1 cellular context compared by ENCODE assay signal in the genomic region with DNA sequence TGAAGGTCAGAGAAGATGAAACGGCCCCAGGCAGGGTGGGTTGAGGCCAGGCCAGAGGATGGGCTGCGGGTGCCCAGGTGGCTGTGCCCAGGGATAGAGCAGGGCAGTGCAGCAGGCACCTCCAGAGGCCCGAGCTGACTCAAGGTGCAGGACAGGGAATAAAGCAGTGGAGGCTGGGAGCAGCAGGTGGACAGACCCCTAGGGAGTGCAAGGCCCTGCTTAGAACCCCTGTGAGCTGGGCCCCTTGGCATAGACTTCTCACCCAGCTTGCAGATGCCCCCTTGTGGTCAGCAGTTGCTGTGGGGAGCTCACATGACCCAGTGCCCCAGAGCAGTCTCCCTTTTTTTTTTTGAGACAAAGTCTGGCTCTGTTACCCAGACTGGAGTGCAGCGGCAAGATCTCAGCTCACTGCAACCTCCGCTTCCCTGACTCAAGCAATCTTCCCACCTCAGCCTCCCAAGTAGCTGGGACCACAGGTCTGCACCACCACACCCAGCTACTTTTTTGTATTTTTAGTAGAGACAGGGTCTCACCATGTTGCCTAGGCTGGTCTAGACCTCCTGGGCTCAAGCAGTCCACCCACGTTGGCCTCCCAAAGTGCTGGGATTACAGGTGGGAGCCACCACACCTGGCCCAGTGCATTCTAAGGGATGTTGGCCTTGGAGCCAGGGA.
A peak's percentile ranks its signal among the peaks of the same experiment; 100 is the strongest.
TF ChIP-seq lines count a peak whose summit lies in the region.

No MANE protein-coding gene starts in this region.

TF ChIP-seq in HepG2, 621 proteins besides CTCF, POLR2A, EP300 and RAD21 (continued from another document and continues in another):
- TF ChIP-seq, protein P1, sequence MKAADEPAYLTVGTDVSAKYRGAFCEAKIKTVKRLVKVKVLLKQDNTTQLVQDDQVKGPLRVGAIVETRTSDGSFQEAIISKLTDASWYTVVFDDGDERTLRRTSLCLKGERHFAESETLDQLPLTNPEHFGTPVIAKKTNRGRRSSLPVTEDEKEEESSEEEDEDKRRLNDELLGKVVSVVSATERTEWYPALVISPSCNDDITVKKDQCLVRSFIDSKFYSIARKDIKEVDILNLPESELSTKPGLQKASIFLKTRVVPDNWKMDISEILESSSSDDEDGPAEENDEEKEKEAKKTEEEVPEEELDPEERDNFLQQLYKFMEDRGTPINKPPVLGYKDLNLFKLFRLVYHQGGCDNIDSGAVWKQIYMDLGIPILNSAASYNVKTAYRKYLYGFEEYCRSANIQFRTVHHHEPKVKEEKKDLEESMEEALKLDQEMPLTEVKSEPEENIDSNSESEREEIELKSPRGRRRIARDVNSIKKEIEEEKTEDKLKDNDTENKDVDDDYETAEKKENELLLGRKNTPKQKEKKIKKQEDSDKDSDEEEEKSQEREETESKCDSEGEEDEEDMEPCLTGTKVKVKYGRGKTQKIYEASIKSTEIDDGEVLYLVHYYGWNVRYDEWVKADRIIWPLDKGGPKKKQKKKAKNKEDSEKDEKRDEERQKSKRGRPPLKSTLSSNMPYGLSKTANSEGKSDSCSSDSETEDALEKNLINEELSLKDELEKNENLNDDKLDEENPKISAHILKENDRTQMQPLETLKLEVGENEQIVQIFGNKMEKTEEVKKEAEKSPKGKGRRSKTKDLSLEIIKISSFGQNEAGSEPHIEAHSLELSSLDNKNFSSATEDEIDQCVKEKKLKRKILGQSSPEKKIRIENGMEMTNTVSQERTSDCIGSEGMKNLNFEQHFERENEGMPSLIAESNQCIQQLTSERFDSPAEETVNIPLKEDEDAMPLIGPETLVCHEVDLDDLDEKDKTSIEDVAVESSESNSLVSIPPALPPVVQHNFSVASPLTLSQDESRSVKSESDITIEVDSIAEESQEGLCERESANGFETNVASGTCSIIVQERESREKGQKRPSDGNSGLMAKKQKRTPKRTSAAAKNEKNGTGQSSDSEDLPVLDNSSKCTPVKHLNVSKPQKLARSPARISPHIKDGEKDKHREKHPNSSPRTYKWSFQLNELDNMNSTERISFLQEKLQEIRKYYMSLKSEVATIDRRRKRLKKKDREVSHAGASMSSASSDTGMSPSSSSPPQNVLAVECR (CRISPR knock-in tag; IDR thresholded peaks at IDR 0.05; ENCODE audit: borderline replicate concordance): no peak
- TF ChIP-seq ZNF552 (CRISPR knock-in tag; IDR thresholded peaks at IDR 0.05; ENCODE audit: borderline replicate concordance) (no peak), MEF2D (CRISPR knock-in tag; IDR thresholded peaks at IDR 0.05) (no peak), HOXA5 (CRISPR knock-in tag; IDR thresholded peaks at IDR 0.05) (no peak), FOSL2 (CRISPR knock-in tag; IDR thresholded peaks at IDR 0.05) (peak; percentile 20; the same call in 1 of the 2 replicates), NPAS2 (CRISPR knock-in tag; IDR thresholded peaks at IDR 0.05; ENCODE audit: borderline replicate concordance) (no peak), HOXA7 (CRISPR knock-in tag; IDR thresholded peaks at IDR 0.05) (no peak), STAG1 (CRISPR knock-in tag; IDR thresholded peaks at IDR 0.05) (peak; percentile 79), KDM6A (CRISPR knock-in tag; IDR thresholded peaks at IDR 0.05; ENCODE audit: low read depth) (no peak), GATAD2A (CRISPR knock-in tag; IDR thresholded peaks at IDR 0.05) (0 out of 2 replicates have a peak, but pooled peaks have one; percentile 35), SIX4 (CRISPR knock-in tag; IDR thresholded peaks at IDR 0.05) (no peak), SALL1 (CRISPR knock-in tag; IDR thresholded peaks at IDR 0.05) (no peak), ZNF460 (CRISPR knock-in tag; IDR thresholded peaks at IDR 0.05; ENCODE audit: borderline replicate concordance) (peak; percentile 80), ZMYM4 (CRISPR knock-in tag; IDR thresholded peaks at IDR 0.05) (no peak), SALL2 (CRISPR knock-in tag; IDR thresholded peaks at IDR 0.05) (no peak), ISL2 (CRISPR knock-in tag; IDR thresholded peaks at IDR 0.05) (no peak), NR2F6 (IDR thresholded peaks at IDR 0.05) (no peak), NR2F6 (CRISPR knock-in tag; IDR thresholded peaks at IDR 0.05) (peak; percentile 28; the same call in 1 of the 2 replicates), ZNF317 (CRISPR knock-in tag; IDR thresholded peaks at IDR 0.05) (no peak), IRX3 (CRISPR knock-in tag; IDR thresholded peaks at IDR 0.05; ENCODE audit: borderline replicate concordance, low read depth) (no peak)
- TF ChIP-seq, protein P2, sequence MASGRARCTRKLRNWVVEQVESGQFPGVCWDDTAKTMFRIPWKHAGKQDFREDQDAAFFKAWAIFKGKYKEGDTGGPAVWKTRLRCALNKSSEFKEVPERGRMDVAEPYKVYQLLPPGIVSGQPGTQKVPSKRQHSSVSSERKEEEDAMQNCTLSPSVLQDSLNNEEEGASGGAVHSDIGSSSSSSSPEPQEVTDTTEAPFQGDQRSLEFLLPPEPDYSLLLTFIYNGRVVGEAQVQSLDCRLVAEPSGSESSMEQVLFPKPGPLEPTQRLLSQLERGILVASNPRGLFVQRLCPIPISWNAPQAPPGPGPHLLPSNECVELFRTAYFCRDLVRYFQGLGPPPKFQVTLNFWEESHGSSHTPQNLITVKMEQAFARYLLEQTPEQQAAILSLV (CRISPR knock-in tag; IDR thresholded peaks at IDR 0.05; ENCODE audit: borderline replicate concordance): peak; percentile 21; the same call in 1 of the 2 replicates
- TF ChIP-seq, protein P3, sequence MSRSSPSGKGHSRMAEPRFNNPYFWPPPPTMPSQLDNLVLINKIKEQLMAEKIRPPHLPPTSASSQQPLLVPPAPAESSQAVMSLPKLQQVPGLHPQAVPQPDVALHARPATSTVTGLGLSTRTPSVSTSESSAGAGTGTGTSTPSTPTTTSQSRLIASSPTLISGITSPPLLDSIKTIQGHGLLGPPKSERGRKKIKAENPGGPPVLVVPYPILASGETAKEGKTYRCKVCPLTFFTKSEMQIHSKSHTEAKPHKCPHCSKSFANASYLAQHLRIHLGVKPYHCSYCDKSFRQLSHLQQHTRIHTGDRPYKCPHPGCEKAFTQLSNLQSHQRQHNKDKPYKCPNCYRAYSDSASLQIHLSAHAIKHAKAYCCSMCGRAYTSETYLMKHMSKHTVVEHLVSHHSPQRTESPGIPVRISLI (CRISPR knock-in tag; IDR thresholded peaks at IDR 0.05; ENCODE audit: borderline replicate concordance): peak; percentile 88
- TF ChIP-seq, protein P4, sequence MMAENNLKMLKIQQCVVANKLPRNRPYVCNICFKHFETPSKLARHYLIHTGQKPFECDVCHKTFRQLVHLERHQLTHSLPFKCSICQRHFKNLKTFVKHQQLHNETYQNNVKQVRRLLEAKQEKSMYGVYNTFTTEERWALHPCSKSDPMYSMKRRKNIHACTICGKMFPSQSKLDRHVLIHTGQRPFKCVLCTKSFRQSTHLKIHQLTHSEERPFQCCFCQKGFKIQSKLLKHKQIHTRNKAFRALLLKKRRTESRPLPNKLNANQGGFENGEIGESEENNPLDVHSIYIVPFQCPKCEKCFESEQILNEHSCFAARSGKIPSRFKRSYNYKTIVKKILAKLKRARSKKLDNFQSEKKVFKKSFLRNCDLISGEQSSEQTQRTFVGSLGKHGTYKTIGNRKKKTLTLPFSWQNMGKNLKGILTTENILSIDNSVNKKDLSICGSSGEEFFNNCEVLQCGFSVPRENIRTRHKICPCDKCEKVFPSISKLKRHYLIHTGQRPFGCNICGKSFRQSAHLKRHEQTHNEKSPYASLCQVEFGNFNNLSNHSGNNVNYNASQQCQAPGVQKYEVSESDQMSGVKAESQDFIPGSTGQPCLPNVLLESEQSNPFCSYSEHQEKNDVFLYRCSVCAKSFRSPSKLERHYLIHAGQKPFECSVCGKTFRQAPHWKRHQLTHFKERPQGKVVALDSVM (CRISPR knock-in tag; IDR thresholded peaks at IDR 0.05): no peak
- TF ChIP-seq, protein P5, sequence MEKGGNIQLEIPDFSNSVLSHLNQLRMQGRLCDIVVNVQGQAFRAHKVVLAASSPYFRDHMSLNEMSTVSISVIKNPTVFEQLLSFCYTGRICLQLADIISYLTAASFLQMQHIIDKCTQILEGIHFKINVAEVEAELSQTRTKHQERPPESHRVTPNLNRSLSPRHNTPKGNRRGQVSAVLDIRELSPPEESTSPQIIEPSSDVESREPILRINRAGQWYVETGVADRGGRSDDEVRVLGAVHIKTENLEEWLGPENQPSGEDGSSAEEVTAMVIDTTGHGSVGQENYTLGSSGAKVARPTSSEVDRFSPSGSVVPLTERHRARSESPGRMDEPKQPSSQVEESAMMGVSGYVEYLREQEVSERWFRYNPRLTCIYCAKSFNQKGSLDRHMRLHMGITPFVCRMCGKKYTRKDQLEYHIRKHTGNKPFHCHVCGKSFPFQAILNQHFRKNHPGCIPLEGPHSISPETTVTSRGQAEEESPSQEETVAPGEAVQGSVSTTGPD (CRISPR knock-in tag; IDR thresholded peaks at IDR 0.05): no peak
- TF ChIP-seq, protein P6, sequence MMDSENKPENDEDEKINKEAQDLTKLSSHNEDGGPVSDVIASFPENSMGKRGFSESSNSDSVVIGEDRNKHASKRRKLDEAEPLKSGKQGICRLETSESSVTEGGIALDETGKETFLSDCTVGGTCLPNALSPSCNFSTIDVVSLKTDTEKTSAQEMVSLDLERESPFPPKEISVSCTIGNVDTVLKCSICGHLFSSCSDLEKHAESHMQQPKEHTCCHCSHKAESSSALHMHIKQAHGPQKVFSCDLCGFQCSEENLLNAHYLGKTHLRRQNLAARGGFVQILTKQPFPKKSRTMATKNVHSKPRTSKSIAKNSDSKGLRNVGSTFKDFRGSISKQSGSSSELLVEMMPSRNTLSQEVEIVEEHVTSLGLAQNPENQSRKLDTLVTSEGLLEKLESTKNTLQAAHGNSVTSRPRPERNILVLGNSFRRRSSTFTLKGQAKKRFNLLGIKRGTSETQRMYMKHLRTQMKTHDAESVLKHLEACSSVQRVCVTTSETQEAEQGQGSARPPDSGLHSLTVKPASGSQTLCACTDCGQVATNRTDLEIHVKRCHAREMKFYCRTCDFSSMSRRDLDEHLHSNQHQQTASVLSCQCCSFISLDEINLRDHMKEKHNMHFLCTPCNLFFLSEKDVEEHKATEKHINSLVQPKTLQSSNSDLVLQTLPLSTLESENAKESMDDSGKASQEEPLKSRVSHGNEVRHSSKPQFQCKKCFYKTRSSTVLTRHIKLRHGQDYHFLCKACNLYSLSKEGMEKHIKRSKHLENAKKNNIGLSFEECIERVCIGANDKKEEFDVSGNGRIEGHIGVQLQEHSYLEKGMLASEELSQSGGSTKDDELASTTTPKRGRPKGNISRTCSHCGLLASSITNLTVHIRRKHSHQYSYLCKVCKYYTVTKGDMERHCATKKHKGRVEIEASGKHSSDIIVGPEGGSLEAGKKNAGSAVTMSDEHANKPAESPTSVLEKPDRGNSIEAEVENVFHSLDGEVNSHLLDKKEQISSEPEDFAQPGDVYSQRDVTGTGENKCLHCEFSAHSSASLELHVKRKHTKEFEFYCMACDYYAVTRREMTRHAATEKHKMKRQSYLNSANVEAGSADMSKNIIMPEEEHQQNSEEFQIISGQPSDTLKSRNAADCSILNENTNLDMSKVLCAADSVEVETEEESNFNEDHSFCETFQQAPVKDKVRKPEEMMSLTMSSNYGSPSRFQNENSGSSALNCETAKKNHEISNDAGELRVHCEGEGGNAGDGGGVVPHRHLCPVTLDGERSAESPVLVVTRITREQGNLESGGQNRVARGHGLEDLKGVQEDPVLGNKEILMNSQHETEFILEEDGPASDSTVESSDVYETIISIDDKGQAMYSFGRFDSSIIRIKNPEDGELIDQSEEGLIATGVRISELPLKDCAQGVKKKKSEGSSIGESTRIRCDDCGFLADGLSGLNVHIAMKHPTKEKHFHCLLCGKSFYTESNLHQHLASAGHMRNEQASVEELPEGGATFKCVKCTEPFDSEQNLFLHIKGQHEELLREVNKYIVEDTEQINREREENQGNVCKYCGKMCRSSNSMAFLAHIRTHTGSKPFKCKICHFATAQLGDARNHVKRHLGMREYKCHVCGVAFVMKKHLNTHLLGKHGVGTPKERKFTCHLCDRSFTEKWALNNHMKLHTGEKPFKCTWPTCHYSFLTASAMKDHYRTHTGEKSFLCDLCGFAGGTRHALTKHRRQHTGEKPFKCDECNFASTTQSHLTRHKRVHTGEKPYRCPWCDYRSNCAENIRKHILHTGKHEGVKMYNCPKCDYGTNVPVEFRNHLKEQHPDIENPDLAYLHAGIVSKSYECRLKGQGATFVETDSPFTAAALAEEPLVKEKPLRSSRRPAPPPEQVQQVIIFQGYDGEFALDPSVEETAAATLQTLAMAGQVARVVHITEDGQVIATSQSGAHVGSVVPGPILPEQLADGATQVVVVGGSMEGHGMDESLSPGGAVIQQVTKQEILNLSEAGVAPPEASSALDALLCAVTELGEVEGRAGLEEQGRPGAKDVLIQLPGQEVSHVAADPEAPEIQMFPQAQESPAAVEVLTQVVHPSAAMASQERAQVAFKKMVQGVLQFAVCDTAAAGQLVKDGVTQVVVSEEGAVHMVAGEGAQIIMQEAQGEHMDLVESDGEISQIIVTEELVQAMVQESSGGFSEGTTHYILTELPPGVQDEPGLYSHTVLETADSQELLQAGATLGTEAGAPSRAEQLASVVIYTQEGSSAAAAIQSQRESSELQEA (CRISPR knock-in tag; IDR thresholded peaks at IDR 0.05; ENCODE audit: not compliant biosample characterization): no peak
- TF ChIP-seq, protein P7, sequence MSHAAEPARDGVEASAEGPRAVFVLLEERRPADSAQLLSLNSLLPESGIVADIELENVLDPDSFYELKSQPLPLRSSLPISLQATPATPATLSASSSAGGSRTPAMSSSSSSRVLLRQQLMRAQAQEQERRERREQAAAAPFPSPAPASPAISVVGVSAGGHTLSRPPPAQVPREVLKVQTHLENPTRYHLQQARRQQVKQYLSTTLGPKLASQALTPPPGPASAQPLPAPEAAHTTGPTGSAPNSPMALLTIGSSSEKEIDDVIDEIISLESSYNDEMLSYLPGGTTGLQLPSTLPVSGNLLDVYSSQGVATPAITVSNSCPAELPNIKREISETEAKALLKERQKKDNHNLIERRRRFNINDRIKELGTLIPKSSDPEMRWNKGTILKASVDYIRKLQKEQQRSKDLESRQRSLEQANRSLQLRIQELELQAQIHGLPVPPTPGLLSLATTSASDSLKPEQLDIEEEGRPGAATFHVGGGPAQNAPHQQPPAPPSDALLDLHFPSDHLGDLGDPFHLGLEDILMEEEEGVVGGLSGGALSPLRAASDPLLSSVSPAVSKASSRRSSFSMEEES (CRISPR knock-in tag; IDR thresholded peaks at IDR 0.05): peak; percentile 62
